Comparison of ENCODE assay signal across 8 cellular contexts in genomic region chr16:87550510-87550961, GRCh38. TPM values are rescaled to one million over a fixed set of nuclear protein-coding genes. Genes with fewer than 3 reads are reported as not detected.
DNase-seq lines count a peak whose midpoint lies in the region; ATAC-seq and TF ChIP-seq lines count a peak whose summit lies in the region.

No MANE protein-coding gene starts in this region.

- H3K27me3 Mint-ChIP-seq in activated CD4-positive, alpha-beta memory T cell treated with anti-CD3 and anti-CD28 coated beads for 36 hours = peaks cover 11% of the 10 kb centered on the region
- H3K27me3 Mint-ChIP-seq in nephron progenitor cell (ENCODE audit: low read depth, poor library complexity) (peaks cover 11% of the 10 kb centered on the region), type B pancreatic cell (peaks cover 22% of the 10 kb centered on the region)

- no peaks in the 10 kb centered on the region for H3K36me3 Mint-ChIP-seq in activated CD4-positive, alpha-beta memory T cell treated with anti-CD3 and anti-CD28 coated beads for 36 hours
- no peaks in the 10 kb centered on the region for H3K36me3 Mint-ChIP-seq in nephron progenitor cell (ENCODE audit: low read depth)
- H3K36me3 Mint-ChIP-seq in type B pancreatic cell = no peaks in the 10 kb centered on the region

- H3K27ac ChIP-seq in HEK293 (ENCODE audit: extremely low read depth, low read depth, low read length) = no peak overlapping the region

- intact Hi-C loops in activated CD4-positive, alpha-beta memory T cell treated with anti-CD3 and anti-CD28 coated beads for 36 hours (cut with micrococcal nuclease) = loop anchor here (2.0 kb wide), 1 partner anchor 86 kb away; no protein-coding TSS in a partner anchor

- H3K4me1 Mint-ChIP-seq in activated CD4-positive, alpha-beta memory T cell treated with anti-CD3 and anti-CD28 coated beads for 36 hours (ENCODE audit: low read depth) = no peaks in the 10 kb centered on the region
- peaks cover 23% of the 10 kb centered on the region for H3K4me1 Mint-ChIP-seq in nephron progenitor cell
- peaks cover 10% of the 10 kb centered on the region for H3K4me1 Mint-ChIP-seq in type B pancreatic cell (ENCODE audit: unreplicated experiment)

- no peaks in the 10 kb centered on the region for H3K36me3 ChIP-seq in HEK293 (ENCODE audit: control insufficient read depth in 2 of 2, insufficient read depth in 1 of 2, low read length in 2 of 2)

- H3K27ac Mint-ChIP-seq in activated CD4-positive, alpha-beta memory T cell treated with anti-CD3 and anti-CD28 coated beads for 36 hours = no peak overlapping the region
- H3K27ac Mint-ChIP-seq in nephron progenitor cell = no peak overlapping the region
- H3K27ac Mint-ChIP-seq in type B pancreatic cell = no peak overlapping the region

- peaks cover 9% of the 10 kb centered on the region for H3K9me3 Mint-ChIP-seq in activated CD4-positive, alpha-beta memory T cell treated with anti-CD3 and anti-CD28 coated beads for 36 hours
- peaks cover 11% of the 10 kb centered on the region for H3K9me3 Mint-ChIP-seq in nephron progenitor cell
- H3K9me3 Mint-ChIP-seq in type B pancreatic cell = peaks cover 6% of the 10 kb centered on the region

- POLR2A ChIA-PET in HEK293 (lab: Yijun Ruan, JAX) = no interaction called here
- POLR2A ChIA-PET in activated CD4-positive, alpha-beta memory T cell treated with anti-CD3 and anti-CD28 coated beads for 36 hours (lab: Charles Lee) = no interaction called here

- no peak overlapping the region for H3K4me3 Mint-ChIP-seq in activated CD4-positive, alpha-beta memory T cell treated with anti-CD3 and anti-CD28 coated beads for 36 hours
- H3K4me3 Mint-ChIP-seq in nephron progenitor cell (no peak overlapping the region), type B pancreatic cell (no peak overlapping the region)

- in situ Hi-C loops in ACHN (cut with HindIII; ENCODE audit: low pct_ligation_motif_present, low pct_unique_long_range_greater_than_20kb, low sequenced_read_pairs) = no loop called here

- CTCF ChIA-PET in HEK293 (lab: Yijun Ruan, JAX) = interaction anchor here (0.7 to 1.3 kb wide), 7 partner anchors 8 to 512 kb away, joined by 3 to 7 read pairs (median 4); no protein-coding TSS in a partner anchor
- CTCF ChIA-PET in activated CD4-positive, alpha-beta memory T cell treated with anti-CD3 and anti-CD28 coated beads for 36 hours (lab: Charles Lee) = interaction anchor here (0.6 to 3.2 kb wide), 4 partner anchors 8 to 85 kb away, joined by 3 to 28 read pairs (median 6); no protein-coding TSS in a partner anchor

- no peak overlapping the region for H3K4me3 ChIP-seq in HEK293 (ENCODE audit: low read depth, low read length)

- no peak for ATAC-seq in HG03045 (IDR thresholded peaks at IDR 0.05; ENCODE audit: unreplicated experiment)

- no peaks in the 10 kb centered on the region for H3K4me1 ChIP-seq in HEK293 (ENCODE audit: control insufficient read depth, insufficient read depth, low read length)

- peak; percentile 80 for TF ChIP-seq CTCF in HEK293 (tag by site-specific recombination; IDR thresholded peaks at IDR 0.05)
- TF ChIP-seq CTCF in nephron progenitor cell (IDR thresholded peaks at IDR 0.05) = peak; percentile 93
- peak; percentile 91 for TF ChIP-seq CTCF in type B pancreatic cell (conservative IDR thresholded peaks at IDR 0.05)

- DNase-seq in ACHN (peak; percentile 33), nephron progenitor cell (peak; percentile 72), type B pancreatic cell (ENCODE audit: extremely low spot score, unreplicated experiment) (no peak), NCI-H187 (lab: John Stamatoyannopoulos, UW) (no peak)
- DNase-seq in activated CD4-positive, alpha-beta memory T cell treated with anti-CD3 and anti-CD28 coated beads for 36 hours = peak; percentile 69
- peak; percentile 44 for DNase-seq in effector CD8-positive, alpha-beta T cell (lab: John Stamatoyannopoulos, UW)

- no peaks in the 10 kb centered on the region for H3K9me3 ChIP-seq in HEK293 (ENCODE audit: control insufficient read depth, insufficient read depth, low read depth, low read length)

TF ChIP-seq in HEK293, 187 proteins besides CTCF, POLR2A, EP300 and RAD21 (continues in another document):
- TF ChIP-seq EGR2 (tag by site-specific recombination; IDR thresholded peaks at IDR 0.05; ENCODE audit: low read depth) (peak; percentile 38), ZNF513 (tag by site-specific recombination; IDR thresholded peaks at IDR 0.05) (no peak), ZNF423 (tag by site-specific recombination; IDR thresholded peaks at IDR 0.05) (no peak), TSHZ1 (tag by site-specific recombination; IDR thresholded peaks at IDR 0.05; ENCODE audit: borderline replicate concordance) (no peak), ZNF629 (tag by site-specific recombination; IDR thresholded peaks at IDR 0.05) (no peak), ZNF214 (tag by site-specific recombination; IDR thresholded peaks at IDR 0.05; ENCODE audit: borderline replicate concordance) (no peak), ZBTB8A (tag by site-specific recombination; IDR thresholded peaks at IDR 0.05) (no peak), ZNF501 (tag by site-specific recombination; IDR thresholded peaks at IDR 0.05) (no peak), ZNF140 (tag by site-specific recombination; IDR thresholded peaks at IDR 0.05) (no peak), SP3 (tag by site-specific recombination; IDR thresholded peaks at IDR 0.05) (no peak), ZNF174 (tag by site-specific recombination; IDR thresholded peaks at IDR 0.05) (no peak), INSM2 (tag by site-specific recombination; IDR thresholded peaks at IDR 0.05) (no peak), KLF16 (tag by site-specific recombination; IDR thresholded peaks at IDR 0.05) (peak; percentile 48; the same call in 1 of the 2 replicates), ZNF2 (tag by site-specific recombination; IDR thresholded peaks at IDR 0.05) (peak; percentile 54), KLF1 (tag by site-specific recombination; IDR thresholded peaks at IDR 0.05) (0 out of 2 replicates have a peak, but pooled peaks have one; percentile 19), ZEB2 (tag by site-specific recombination; IDR thresholded peaks at IDR 0.05) (no peak), ZNF175 (tag by site-specific recombination; IDR thresholded peaks at IDR 0.05) (no peak), ZNF292 (tag by site-specific recombination; IDR thresholded peaks at IDR 0.05; ENCODE audit: borderline replicate concordance, low read depth) (no peak), ZNF202 (tag by site-specific recombination; IDR thresholded peaks at IDR 0.05; ENCODE audit: borderline replicate concordance) (no peak), ZNF133 (tag by site-specific recombination; IDR thresholded peaks at IDR 0.05) (no peak)

RNA-seq across cellular contexts. Expression of gene JPH3, which starts 51.8 kb away (rescaled TPM):
- total RNA-seq in activated CD4-positive, alpha-beta memory T cell treated with anti-CD3 and anti-CD28 coated beads for 36 hours = under 1 TPM; 0.07 to 0.12 TPM
- total RNA-seq in type B pancreatic cell (ENCODE audit: low replicate concordance) = 7.2 and 27.5 TPM in 2 replicates

RNA-seq across cellular contexts. Expression of gene ZCCHC14, which starts 57.7 kb away (rescaled TPM):
- 10 to 100 TPM in 1 of 2 experiments, 1 to 10 TPM in 1; 8.7 to 10.6 TPM for total RNA-seq in activated CD4-positive, alpha-beta memory T cell treated with anti-CD3 and anti-CD28 coated beads for 36 hours
- 23.5 and 32.3 TPM in 2 replicates for total RNA-seq in type B pancreatic cell (ENCODE audit: low replicate concordance)

Comparison
In these comparisons a context has a peak if more than half of its experiments do, and no peak if none do; other contexts are left out.
1. DNase-seq: peak in ACHN (single experiment), activated CD4-positive, alpha-beta memory T cell treated with anti-CD3 and anti-CD28 coated beads for 36 hours (single experiment), effector CD8-positive, alpha-beta T cell (single experiment) and nephron progenitor cell (single experiment); none in type B pancreatic cell (single experiment) and NCI-H187 (0 of 2).
2. Peak in every context shown above with its lines, with median percentiles within 50 percentile points of each other: CTCF ChIP-seq.